ENCODE assay signal across 9 cellular contexts in genomic region chr11:65915101-65915820, GRCh38. TPM values are rescaled to one million over a fixed set of nuclear protein-coding genes. Genes with fewer than 3 reads are reported as not detected.
DNase-seq lines count a peak whose midpoint lies in the region; ATAC-seq and TF ChIP-seq lines count a peak whose summit lies in the region.
"Had no signal": no experiment of that assay in that cellular context is flagged by ENCODE, and none has a peak within 500 bp of the region (broad histone marks: within the 10 kb centered on the region; RNA-seq: fewer than 3 reads in every experiment).

No MANE protein-coding gene starts in this region.

- H3K27me3 ChIP-seq in left ventricle myocardium inferior (ENCODE audit: low read depth) (no peaks in the 10 kb centered on the region), mucosa of rectum (ENCODE audit: control insufficient read depth in 2 of 2, insufficient read depth in 2 of 2, low read length in 2 of 2) (no peaks in the 10 kb centered on the region), vagina (no peaks in the 10 kb centered on the region)

- H3K9ac ChIP-seq in mucosa of rectum (ENCODE audit: low read depth in 1 of 2, low read length in 2 of 2) = no peak overlapping the region

- ATAC-seq in left cardiac atrium = no peak

- H3K9me3 Mint-ChIP-seq in brain = no peaks in the 10 kb centered on the region

- peak overlapping the region; percentile 8 to 87 (median 81) for H3K27ac Mint-ChIP-seq in brain

- no peaks in the 10 kb centered on the region for H3K36me3 Mint-ChIP-seq in brain

- H3K4me1 ChIP-seq in left ventricle myocardium inferior (peaks cover 67% of the 10 kb centered on the region), mucosa of rectum (ENCODE audit: control insufficient read depth in 2 of 2, insufficient read depth in 2 of 2, low read length in 2 of 2) (peaks cover 36 to 39% of the 10 kb centered on the region in 2 donors), vagina (peaks cover 73% of the 10 kb centered on the region)

- peaks cover 40% of the 10 kb centered on the region for H3K4me1 Mint-ChIP-seq in brain

- H3K36me3 ChIP-seq in left ventricle myocardium inferior (peaks cover 9% of the 10 kb centered on the region), mucosa of rectum (ENCODE audit: control insufficient read depth in 2 of 2, insufficient read depth in 2 of 2, low read length in 2 of 2) (no peaks in the 10 kb centered on the region), vagina (no peaks in the 10 kb centered on the region)

- peaks cover 13% of the 10 kb centered on the region for H3K27me3 Mint-ChIP-seq in brain

- intact Hi-C loops in left ventricle myocardium inferior (cut with micrococcal nuclease) = no loop called here
- intact Hi-C loops in left cardiac atrium (cut with DNase I) = loop anchor here in 1 of 2 donors (5.0 kb wide), 1 partner anchor 47 kb away; the partner anchor contains the start of gene SART1
- intact Hi-C loops in vagina (cut with DNase I) = loop anchor here (5.0 kb wide), 1 partner anchor 33 kb away; no protein-coding TSS in a partner anchor

- TF ChIP-seq CTCF in left ventricle myocardium inferior (IDR thresholded peaks at IDR 0.05; ENCODE audit: borderline replicate concordance) = no peak
- no peak for TF ChIP-seq CTCF in brain (conservative IDR thresholded peaks at IDR 0.05)
- no peak for TF ChIP-seq CTCF in vagina (IDR thresholded peaks at IDR 0.05)

- peak overlapping the region; percentile 9 to 75 (median 37) for H3K4me3 Mint-ChIP-seq in brain

- H3K27ac ChIP-seq in left ventricle myocardium inferior (replicated peaks) (peak overlapping the region; percentile 99), mucosa of rectum (ENCODE audit: low read depth in 2 of 2, low read length in 2 of 2) (peak overlapping the region; percentile 52 to 70), vagina (peak overlapping the region; percentile 93)

- H3K4me3 ChIP-seq in left ventricle myocardium inferior = peak overlapping the region; percentile 34
- H3K4me3 ChIP-seq in mucosa of rectum (ENCODE audit: low read length in 2 of 2) = no peak overlapping the region
- peak overlapping the region; percentile 13 to 26 for H3K4me3 ChIP-seq in vagina

- DNase-seq in left ventricle myocardium inferior (no peak), left cardiac atrium (no peak), vagina (ENCODE audit: extremely low spot score in 2 of 2) (no peak), germinal center (ENCODE audit: low spot score) (no peak), hepatic stellate cell (ENCODE audit: low spot score) (no peak)
- DNase-seq in activated CD8-positive, alpha-beta memory T cell treated with anti-CD3 and anti-CD28 coated beads for 24 hours = no peak
- DNase-seq: Karpas-422 had no signal

- H3K9me3 ChIP-seq in left ventricle myocardium inferior (replicated peaks) = no peaks in the 10 kb centered on the region
- no peaks in the 10 kb centered on the region for H3K9me3 ChIP-seq in mucosa of rectum (ENCODE audit: control insufficient read depth in 2 of 2, low read length in 2 of 2)
- H3K9me3 ChIP-seq in vagina = no peaks in the 10 kb centered on the region

- no peak for TF ChIP-seq POLR2A in vagina (IDR thresholded peaks at IDR 0.05)

RNA-seq across cellular contexts. Expression of gene C11orf68, which starts 3.6 kb away (rescaled TPM):
- 37.3 TPM for total RNA-seq in left ventricle myocardium inferior
- total RNA-seq in left cardiac atrium = 10 to 100 TPM; 29.9 to 31.8 TPM
- 79.1 TPM for polyA plus RNA-seq in brain (ENCODE audit: insufficient read depth, low read depth, low replicate concordance)
- 21.1 TPM for total RNA-seq in vagina

RNA-seq across cellular contexts. Expression of gene DRAP1, which starts 4.0 kb away (rescaled TPM):
- total RNA-seq in left ventricle myocardium inferior (94.7 TPM), left cardiac atrium (10 to 100 TPM; 80.6 to 86.8 TPM), vagina (59.2 TPM)
- 170 TPM for polyA plus RNA-seq in brain (ENCODE audit: insufficient read depth, low read depth, low replicate concordance)

RNA-seq across cellular contexts. Expression of gene FOSL1, which starts 15.1 kb away (rescaled TPM):
- total RNA-seq in left ventricle myocardium inferior = 0.47 TPM
- total RNA-seq in left cardiac atrium = 10 to 100 TPM in 1 of 2 donors, 1 to 10 TPM in 1; 1.3 to 11.1 TPM
- polyA plus RNA-seq in brain (ENCODE audit: insufficient read depth, low read depth, low replicate concordance) = 0.76 TPM
- 20.9 TPM for total RNA-seq in vagina

RNA-seq across cellular contexts. Expression of gene CCDC85B, which starts 24.8 kb away (rescaled TPM):
- total RNA-seq in left ventricle myocardium inferior = 32.7 TPM
- total RNA-seq in left cardiac atrium = 10 to 100 TPM; 45.8 to 63.5 TPM
- polyA plus RNA-seq in brain (ENCODE audit: insufficient read depth, low read depth, low replicate concordance) = 38.8 TPM
- total RNA-seq in vagina = 76.4 TPM

RNA-seq across cellular contexts. Expression of gene FIBP, which starts 27.0 kb away (rescaled TPM):
- 42.2 TPM for total RNA-seq in left ventricle myocardium inferior
- total RNA-seq in left cardiac atrium = 10 to 100 TPM; 37.8 to 44.3 TPM
- 143 TPM for polyA plus RNA-seq in brain (ENCODE audit: insufficient read depth, low read depth, low replicate concordance)
- 78.6 TPM for total RNA-seq in vagina

Comparison
In these comparisons a context has a peak if more than half of its experiments do, and no peak if none do; other contexts are left out.
1. H3K4me3 ChIP-seq: peak in left ventricle myocardium inferior (single experiment) and vagina (2 of 2); none in mucosa of rectum (0 of 2).
2. Peak in every context shown above with its lines, with median percentiles within 50 percentile points of each other: H3K27ac ChIP-seq.